Comparison of ENCODE assay signal across 8 cellular contexts in the genomic region with DNA sequence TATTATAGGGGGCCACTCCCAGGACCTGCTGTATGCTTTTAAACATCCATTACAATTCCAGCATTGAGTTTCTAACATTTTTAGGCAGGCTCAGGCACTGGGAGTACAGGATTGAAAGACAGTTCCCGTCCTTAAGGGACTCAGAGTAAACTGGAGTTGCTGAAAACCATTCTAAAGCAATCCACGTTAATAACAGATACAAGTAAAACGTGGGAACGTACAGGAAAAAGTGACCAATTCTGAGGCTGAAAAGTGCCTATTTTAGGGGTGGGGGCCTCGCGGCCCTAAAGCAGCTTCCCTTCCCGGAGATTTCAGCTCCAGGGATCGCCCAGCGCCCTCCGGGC. TPM values are rescaled to one million over a fixed set of nuclear protein-coding genes. Genes with fewer than 3 reads are reported as not detected.
DNase-seq lines count a peak whose midpoint lies in the region; ATAC-seq, FAIRE-seq and TF ChIP-seq lines count a peak whose summit lies in the region.

No MANE protein-coding gene starts in this region.

- H3K36me3 ChIP-seq in bronchial epithelial cell (ENCODE audit: control insufficient read depth, insufficient read depth, low read length) = no peaks in the 10 kb centered on the region
- H3K36me3 ChIP-seq in mesodermal cell (ENCODE audit: control insufficient read depth, insufficient read depth, low read length) = no peaks in the 10 kb centered on the region

- WGBS in mesodermal cell (ENCODE audit: insufficient coverage in 2 of 2), 2 experiments = 0% methylated on average over 3 to 9 of the region's 10 CpGs

- H3K9me3 ChIP-seq in mesodermal cell (ENCODE audit: control insufficient read depth, low read length) = no peaks in the 10 kb centered on the region

- no peaks in the 10 kb centered on the region for H3K4me1 ChIP-seq in mesodermal cell (ENCODE audit: control insufficient read depth, insufficient read depth, low read length, poor library complexity, severe bottlenecking)

- H3K4me3 ChIP-seq in bronchial epithelial cell (ENCODE audit: low read depth, low read length) (peak overlapping the region; percentile 93), mesodermal cell (ENCODE audit: extremely low read depth, insufficient read depth, low read length, poor library complexity, severe bottlenecking) (peak overlapping the region; percentile 65)

- no peak for TF ChIP-seq POLR2A in H54 (IDR thresholded peaks at IDR 0.05; ENCODE audit: low read depth, low read length)

- TF ChIP-seq CTCF in 22Rv1 (IDR thresholded peaks at IDR 0.05) (no peak), bronchial epithelial cell (IDR thresholded peaks at IDR 0.05; ENCODE audit: insufficient read depth, low read length, severe bottlenecking) (no peak)

- H3K27me3 Mint-ChIP-seq in IgD-negative memory B cell = no peaks in the 10 kb centered on the region

- no peak for DNase-seq in bronchial epithelial cell (ENCODE audit: low read depth)
- no peak for DNase-seq in GOT3 (lab: John Stamatoyannopoulos, UW)
- no peak for DNase-seq in NCI-H146 (lab: John Stamatoyannopoulos, UW)
- no peak for DNase-seq in H54 (ENCODE audit: insufficient read length, low spot score)

- H3K27ac ChIP-seq in 22Rv1 = peak overlapping the region; percentile 87
- peak overlapping the region; percentile 99 for H3K27ac ChIP-seq in mesodermal cell (ENCODE audit: low read depth, low read length, severe bottlenecking)

- peak overlapping the region; percentile 73 to 97 (median 92) for H3K27ac Mint-ChIP-seq in IgD-negative memory B cell

- no peak for ATAC-seq in HG03139 (IDR thresholded peaks at IDR 0.05; ENCODE audit: unreplicated experiment)

- H3K4me3 Mint-ChIP-seq in IgD-negative memory B cell = peak overlapping the region; percentile 88 to 99 (median 96)

- FAIRE-seq in bronchial epithelial cell (lab: Jason Lieb, UNC) (no peak), H54 (lab: Jason Lieb, UNC) (no peak)

- H3K4me1 Mint-ChIP-seq in IgD-negative memory B cell = peaks cover 5 to 18% (median 11%) of the 10 kb centered on the region in 3 donors

- no peaks in the 10 kb centered on the region for H3K27me3 ChIP-seq in bronchial epithelial cell (ENCODE audit: control insufficient read depth, insufficient read depth, low read length)

- no peaks in the 10 kb centered on the region for H3K36me3 Mint-ChIP-seq in IgD-negative memory B cell

- no peaks in the 10 kb centered on the region for H3K9me3 Mint-ChIP-seq in IgD-negative memory B cell

RNA-seq across cellular contexts. Expression of gene FER, which starts 0.3 kb away (rescaled TPM):
- 12.6 TPM for polyA plus RNA-seq in IgD-negative memory B cell
- 23.7 and 41.5 TPM in 2 replicates for total RNA-seq in bronchial epithelial cell
- 10.2 TPM for polyA plus RNA-seq in mesodermal cell (2013, experiment 1 of 2)
- polyA plus RNA-seq in mesodermal cell (2013, experiment 2 of 2) = 12.3 TPM
